10 cellular contexts compared by ENCODE assay signal in the genomic region with DNA sequence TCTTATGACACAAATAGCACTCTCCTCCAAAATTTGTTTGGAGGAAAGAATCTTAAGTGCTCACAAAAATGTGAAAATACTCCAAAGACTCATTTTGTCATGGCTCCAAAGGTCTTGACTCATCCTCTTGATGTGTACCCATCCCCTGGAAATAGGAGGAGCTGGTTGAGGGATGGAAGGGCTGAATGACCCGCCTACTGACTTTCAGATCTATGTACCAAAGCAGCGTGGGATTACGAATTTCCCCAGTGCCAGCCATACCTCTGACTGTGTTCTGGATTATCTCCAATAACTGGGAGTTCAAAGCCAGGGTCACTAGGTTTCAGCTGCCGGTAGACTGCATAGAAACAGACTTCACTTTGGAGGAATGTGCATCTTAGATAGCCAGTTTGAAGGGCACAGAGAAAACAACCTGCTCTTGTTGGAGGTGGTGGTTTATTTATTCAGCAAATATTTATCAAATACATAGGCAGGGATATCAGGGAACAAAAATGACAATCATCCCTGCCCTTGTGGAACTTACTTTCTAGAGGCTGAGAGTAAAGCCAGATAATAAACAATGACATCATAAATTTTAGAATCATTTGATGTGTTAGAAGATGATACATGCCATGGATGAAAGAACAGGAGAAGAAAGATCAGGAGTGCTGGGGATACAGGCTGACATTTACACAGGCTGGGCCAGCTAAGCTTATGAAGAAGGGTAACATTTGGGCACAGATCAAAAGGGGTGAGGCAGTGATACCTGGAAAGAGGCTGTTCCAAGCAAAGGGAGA.
"Had no signal": no experiment of that assay in that cellular context is flagged by ENCODE, and none has a peak within 500 bp of the region (broad histone marks: within the 10 kb centered on the region; RNA-seq: fewer than 3 reads in every experiment).

No MANE protein-coding gene starts in this region.

- H3K27ac ChIP-seq: epithelial cell of prostate, ovary had no signal

- H3K9me3 ChIP-seq: ovary had no signal

- DNase-seq: activated CD4-positive, alpha-beta memory T cell treated with anti-CD3 and anti-CD28 coated beads, Interleukin-2, amount 10 ng/mL, durations not matched to agents 7 days and 5 days; activated gamma-delta T cell; activated T-cell treated with anti-CD3 and anti-CD28 coated beads, Interleukin-2, amount 50 U/mL, for 4 hours; amygdala; islet precursor cell; stimulated activated CD4-positive, alpha-beta T cell treated with anti-CD3 and anti-CD28 coated beads, Interleukin-1b, Interleukin-23, amount 100 ng/mL, for 48 hours; T-helper 1 cell had no signal

- H3K4me3 ChIP-seq: lung, ovary had no signal

- H3K36me3 ChIP-seq: ovary had no signal

- H3K27me3 ChIP-seq: ovary had no signal
